In genomic region chr6:156719720-156720563, GRCh38 we compare ENCODE assay signal across 1 cellular context.
A peak's percentile ranks its signal among the peaks of the same experiment; 100 is the strongest.
TF ChIP-seq lines count a peak whose summit lies in the region.

No MANE protein-coding gene starts in this region.

TF ChIP-seq in HepG2, 621 proteins besides CTCF, POLR2A, EP300 and RAD21 (continued from another document and continues in another):
- TF ChIP-seq USF2 (IDR thresholded peaks at IDR 0.05; ENCODE audit: low read depth, low read length) (no peak), USF2 (CRISPR knock-in tag; IDR thresholded peaks at IDR 0.05; ENCODE audit: borderline replicate concordance) (peak; percentile 31; the same call in 1 of the 2 replicates), MEIS1 (CRISPR knock-in tag; IDR thresholded peaks at IDR 0.05; ENCODE audit: borderline replicate concordance) (peak; percentile 99), SOX5 (CRISPR knock-in tag; IDR thresholded peaks at IDR 0.05; ENCODE audit: borderline replicate concordance) (peak; percentile 83; the same call in 1 of the 2 replicates), HNRNPUL1 (IDR thresholded peaks at IDR 0.05; ENCODE audit: low read depth, low read length) (no peak), ZNF205 (CRISPR knock-in tag; IDR thresholded peaks at IDR 0.05) (no peak; the same call in 1 of the 2 replicates), RNF2 (conservative IDR thresholded peaks at IDR 0.05; ENCODE audit: low read depth) (peak; percentile 94), DMAP1 (CRISPR knock-in tag; IDR thresholded peaks at IDR 0.05) (peak; percentile 91), ZNF232 (CRISPR knock-in tag; IDR thresholded peaks at IDR 0.05; ENCODE audit: borderline replicate concordance) (peak; percentile 62; the same call in 1 of the 2 replicates), FOXP1 (IDR thresholded peaks at IDR 0.05) (peak; percentile 96), FOXP1 (CRISPR knock-in tag; IDR thresholded peaks at IDR 0.05) (peak; percentile 93), RFXAP (CRISPR knock-in tag; IDR thresholded peaks at IDR 0.05; ENCODE audit: borderline replicate concordance) (peak; percentile 86), KDM5A (IDR thresholded peaks at IDR 0.05; ENCODE audit: borderline replicate concordance, low read length) (no peak), ZNF343 (CRISPR knock-in tag; IDR thresholded peaks at IDR 0.05) (peak; percentile 84; the same call in 1 of the 2 replicates), NFYB (CRISPR knock-in tag; IDR thresholded peaks at IDR 0.05) (peak; percentile 38; the same call in 1 of the 2 replicates), ZNF709 (CRISPR knock-in tag; IDR thresholded peaks at IDR 0.05) (peak; percentile 91; the same call in 1 of the 2 replicates), REPIN1 (CRISPR knock-in tag; IDR thresholded peaks at IDR 0.05; ENCODE audit: borderline replicate concordance, low read depth) (no peak; the same call in 1 of the 2 replicates), ZHX2 (IDR thresholded peaks at IDR 0.05; ENCODE audit: low read depth) (no peak; the same call in 1 of the 2 replicates), ZHX2 (CRISPR knock-in tag; IDR thresholded peaks at IDR 0.05; ENCODE audit: borderline replicate concordance) (peak; percentile 57; the same call in 1 of the 2 replicates), SNAI1 (CRISPR knock-in tag; IDR thresholded peaks at IDR 0.05; ENCODE audit: borderline replicate concordance) (no peak; the same call in 1 of the 2 replicates), TP53 (CRISPR knock-in tag; conservative IDR thresholded peaks at IDR 0.05) (no peak), TOPORS (CRISPR knock-in tag; IDR thresholded peaks at IDR 0.05) (no peak), KAT2B (IDR thresholded peaks at IDR 0.05; ENCODE audit: borderline replicate concordance, low read depth, low read length) (no peak), SP4 (CRISPR knock-in tag; IDR thresholded peaks at IDR 0.05) (peak; percentile 83; the same call in 1 of the 2 replicates)
- TF ChIP-seq, protein P1, sequence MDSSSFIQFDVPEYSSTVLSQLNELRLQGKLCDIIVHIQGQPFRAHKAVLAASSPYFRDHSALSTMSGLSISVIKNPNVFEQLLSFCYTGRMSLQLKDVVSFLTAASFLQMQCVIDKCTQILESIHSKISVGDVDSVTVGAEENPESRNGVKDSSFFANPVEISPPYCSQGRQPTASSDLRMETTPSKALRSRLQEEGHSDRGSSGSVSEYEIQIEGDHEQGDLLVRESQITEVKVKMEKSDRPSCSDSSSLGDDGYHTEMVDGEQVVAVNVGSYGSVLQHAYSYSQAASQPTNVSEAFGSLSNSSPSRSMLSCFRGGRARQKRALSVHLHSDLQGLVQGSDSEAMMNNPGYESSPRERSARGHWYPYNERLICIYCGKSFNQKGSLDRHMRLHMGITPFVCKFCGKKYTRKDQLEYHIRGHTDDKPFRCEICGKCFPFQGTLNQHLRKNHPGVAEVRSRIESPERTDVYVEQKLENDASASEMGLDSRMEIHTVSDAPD (CRISPR knock-in tag; IDR thresholded peaks at IDR 0.05): no peak
- TF ChIP-seq, protein P2, sequence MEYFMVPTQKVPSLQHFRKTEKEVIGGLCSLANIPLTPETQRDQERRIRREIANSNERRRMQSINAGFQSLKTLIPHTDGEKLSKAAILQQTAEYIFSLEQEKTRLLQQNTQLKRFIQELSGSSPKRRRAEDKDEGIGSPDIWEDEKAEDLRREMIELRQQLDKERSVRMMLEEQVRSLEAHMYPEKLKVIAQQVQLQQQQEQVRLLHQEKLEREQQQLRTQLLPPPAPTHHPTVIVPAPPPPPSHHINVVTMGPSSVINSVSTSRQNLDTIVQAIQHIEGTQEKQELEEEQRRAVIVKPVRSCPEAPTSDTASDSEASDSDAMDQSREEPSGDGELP (IDR thresholded peaks at IDR 0.05; ENCODE audit: borderline replicate concordance, low read depth): no peak; the same call in 1 of the 2 replicates
- TF ChIP-seq, protein P3, sequence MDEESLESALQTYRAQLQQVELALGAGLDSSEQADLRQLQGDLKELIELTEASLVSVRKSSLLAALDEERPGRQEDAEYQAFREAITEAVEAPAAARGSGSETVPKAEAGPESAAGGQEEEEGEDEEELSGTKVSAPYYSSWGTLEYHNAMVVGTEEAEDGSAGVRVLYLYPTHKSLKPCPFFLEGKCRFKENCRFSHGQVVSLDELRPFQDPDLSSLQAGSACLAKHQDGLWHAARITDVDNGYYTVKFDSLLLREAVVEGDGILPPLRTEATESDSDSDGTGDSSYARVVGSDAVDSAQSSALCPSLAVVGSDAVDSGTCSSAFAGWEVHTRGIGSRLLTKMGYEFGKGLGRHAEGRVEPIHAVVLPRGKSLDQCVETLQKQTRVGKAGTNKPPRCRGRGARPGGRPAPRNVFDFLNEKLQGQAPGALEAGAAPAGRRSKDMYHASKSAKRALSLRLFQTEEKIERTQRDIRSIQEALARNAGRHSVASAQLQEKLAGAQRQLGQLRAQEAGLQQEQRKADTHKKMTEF (CRISPR knock-in tag; IDR thresholded peaks at IDR 0.05): peak; percentile 99
- TF ChIP-seq, protein P4, sequence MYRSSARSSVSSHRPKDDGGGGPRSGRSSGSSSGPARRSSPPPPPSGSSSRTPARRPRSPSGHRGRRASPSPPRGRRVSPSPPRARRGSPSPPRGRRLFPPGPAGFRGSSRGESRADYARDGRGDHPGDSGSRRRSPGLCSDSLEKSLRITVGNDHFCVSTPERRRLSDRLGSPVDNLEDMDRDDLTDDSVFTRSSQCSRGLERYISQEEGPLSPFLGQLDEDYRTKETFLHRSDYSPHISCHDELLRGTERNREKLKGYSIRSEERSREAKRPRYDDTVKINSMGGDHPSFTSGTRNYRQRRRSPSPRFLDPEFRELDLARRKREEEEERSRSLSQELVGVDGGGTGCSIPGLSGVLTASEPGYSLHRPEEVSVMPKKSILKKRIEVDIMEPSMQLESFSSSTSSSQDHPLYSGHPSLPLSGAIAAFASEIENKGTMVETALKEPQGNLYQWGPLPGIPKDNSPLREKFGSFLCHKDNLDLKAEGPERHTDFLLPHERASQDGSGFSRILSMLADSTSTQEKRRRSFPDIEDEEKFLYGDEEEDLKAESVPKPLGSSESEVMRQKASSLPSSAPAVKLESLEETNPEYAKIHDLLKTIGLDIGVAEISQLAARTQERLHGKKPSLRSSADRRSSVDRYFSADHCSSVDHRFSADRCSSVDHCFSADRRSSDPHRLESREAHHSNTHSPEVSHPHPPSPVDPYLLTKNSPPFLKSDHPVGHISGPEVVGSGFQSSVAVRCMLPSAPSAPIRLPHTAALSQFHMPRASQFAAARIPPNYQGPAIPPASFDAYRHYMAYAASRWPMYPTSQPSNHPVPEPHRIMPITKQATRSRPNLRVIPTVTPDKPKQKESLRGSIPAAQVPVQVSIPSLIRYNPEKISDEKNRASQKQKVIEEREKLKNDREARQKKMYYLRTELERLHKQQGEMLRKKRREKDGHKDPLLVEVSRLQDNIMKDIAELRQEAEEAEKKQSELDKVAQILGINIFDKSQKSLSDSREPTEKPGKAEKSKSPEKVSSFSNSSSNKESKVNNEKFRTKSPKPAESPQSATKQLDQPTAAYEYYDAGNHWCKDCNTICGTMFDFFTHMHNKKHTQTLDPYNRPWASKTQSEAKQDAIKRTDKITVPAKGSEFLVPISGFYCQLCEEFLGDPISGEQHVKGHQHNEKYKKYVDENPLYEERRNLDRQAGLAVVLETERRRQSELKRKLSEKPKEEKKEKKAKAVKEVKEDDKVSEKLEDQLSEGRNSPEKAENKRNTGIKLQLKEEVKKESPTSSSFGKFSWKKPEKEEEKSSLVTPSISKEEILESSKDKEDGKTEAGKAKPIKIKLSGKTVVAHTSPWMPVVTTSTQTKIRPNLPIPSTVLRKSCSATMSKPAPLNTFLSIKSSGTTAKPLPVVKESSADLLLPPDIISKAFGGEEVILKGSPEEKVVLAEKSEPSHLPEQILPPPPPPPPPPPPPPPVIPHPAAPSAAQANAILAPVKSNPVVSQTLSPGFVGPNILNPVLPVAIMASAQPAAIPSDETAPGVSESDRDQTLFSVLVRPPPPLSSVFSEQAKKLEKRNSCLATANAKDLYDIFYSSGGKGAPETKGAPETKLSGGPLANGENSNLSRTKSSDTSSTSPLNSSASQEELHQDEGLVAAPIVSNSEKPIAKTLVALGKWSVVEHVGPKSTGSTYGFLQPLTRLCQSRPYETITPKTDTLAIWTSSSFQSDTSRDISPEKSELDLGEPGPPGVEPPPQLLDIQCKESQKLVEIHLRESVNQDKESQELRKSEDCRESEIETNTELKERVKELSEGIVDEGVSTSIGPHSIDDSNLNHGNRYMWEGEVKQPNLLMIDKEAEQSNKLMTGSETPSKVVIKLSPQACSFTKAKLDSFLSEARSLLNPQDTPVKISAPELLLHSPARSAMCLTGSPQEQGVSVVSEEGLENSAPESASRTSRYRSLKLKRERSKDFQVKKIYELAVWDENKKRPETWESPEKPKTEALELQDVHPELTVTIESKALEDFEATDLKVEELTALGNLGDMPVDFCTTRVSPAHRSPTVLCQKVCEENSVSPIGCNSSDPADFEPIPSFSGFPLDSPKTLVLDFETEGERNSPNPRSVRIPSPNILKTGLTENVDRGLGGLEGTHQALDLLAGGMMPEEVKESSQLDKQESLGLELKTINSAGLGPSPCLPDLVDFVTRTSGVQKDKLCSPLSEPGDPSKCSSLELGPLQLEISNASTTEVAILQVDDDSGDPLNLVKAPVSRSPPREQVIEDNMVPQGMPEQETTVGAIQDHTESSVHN (CRISPR knock-in tag; IDR thresholded peaks at IDR 0.05): peak; percentile 74; the same call in 1 of the 2 replicates
- TF ChIP-seq, protein P5, sequence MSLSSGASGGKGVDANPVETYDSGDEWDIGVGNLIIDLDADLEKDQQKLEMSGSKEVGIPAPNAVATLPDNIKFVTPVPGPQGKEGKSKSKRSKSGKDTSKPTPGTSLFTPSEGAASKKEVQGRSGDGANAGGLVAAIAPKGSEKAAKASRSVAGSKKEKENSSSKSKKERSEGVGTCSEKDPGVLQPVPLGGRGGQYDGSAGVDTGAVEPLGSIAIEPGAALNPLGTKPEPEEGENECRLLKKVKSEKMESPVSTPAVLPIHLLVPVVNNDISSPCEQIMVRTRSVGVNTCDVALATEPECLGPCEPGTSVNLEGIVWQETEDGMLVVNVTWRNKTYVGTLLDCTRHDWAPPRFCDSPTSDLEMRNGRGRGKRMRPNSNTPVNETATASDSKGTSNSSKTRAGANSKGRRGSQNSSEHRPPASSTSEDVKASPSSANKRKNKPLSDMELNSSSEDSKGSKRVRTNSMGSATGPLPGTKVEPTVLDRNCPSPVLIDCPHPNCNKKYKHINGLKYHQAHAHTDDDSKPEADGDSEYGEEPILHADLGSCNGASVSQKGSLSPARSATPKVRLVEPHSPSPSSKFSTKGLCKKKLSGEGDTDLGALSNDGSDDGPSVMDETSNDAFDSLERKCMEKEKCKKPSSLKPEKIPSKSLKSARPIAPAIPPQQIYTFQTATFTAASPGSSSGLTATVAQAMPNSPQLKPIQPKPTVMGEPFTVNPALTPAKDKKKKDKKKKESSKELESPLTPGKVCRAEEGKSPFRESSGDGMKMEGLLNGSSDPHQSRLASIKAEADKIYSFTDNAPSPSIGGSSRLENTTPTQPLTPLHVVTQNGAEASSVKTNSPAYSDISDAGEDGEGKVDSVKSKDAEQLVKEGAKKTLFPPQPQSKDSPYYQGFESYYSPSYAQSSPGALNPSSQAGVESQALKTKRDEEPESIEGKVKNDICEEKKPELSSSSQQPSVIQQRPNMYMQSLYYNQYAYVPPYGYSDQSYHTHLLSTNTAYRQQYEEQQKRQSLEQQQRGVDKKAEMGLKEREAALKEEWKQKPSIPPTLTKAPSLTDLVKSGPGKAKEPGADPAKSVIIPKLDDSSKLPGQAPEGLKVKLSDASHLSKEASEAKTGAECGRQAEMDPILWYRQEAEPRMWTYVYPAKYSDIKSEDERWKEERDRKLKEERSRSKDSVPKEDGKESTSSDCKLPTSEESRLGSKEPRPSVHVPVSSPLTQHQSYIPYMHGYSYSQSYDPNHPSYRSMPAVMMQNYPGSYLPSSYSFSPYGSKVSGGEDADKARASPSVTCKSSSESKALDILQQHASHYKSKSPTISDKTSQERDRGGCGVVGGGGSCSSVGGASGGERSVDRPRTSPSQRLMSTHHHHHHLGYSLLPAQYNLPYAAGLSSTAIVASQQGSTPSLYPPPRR (CRISPR knock-in tag; IDR thresholded peaks at IDR 0.05; ENCODE audit: borderline replicate concordance): no peak; the same call in 1 of the 2 replicates
